Comparison of ENCODE assay signal across 8 cellular contexts in the genomic region with DNA sequence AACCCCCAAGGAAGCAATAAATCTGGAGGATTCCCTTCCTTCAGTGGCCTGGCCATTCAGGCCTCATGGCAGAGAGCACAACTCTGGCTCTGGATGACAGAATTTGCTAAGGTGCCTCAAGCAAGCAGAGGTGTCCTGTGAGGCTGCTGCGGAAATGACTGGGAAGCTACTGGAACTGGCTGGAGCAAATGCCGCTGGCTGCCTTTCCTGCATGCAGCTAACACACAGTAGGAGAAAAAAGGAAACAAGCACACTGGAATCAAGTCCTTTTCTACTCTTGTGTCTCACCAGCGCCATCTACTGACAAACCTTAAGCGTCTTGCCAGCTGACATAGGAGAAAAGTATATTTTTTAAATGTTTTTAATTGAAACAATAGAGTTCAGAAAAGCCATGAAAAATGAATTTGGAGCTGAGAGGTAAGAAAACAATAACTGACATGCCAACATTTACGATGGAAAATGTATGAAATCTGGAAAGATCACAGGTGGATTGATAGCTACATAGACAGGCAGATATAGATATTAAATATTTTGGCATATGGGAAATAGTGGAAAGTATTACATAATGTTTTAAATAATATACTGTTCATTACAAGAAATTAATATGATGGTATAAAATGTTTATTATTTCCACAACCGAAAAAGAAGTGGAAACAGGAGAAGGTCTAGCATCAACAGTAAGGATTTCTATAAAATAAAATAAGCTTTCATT.
DNase-seq lines count a peak whose midpoint lies in the region; ATAC-seq, FAIRE-seq and TF ChIP-seq lines count a peak whose summit lies in the region.

No MANE protein-coding gene starts in this region.

- ATAC-seq in GM19452 (IDR thresholded peaks at IDR 0.05; ENCODE audit: unreplicated experiment) (peak; percentile 74), K562 (no peak; the same call in 2 of the 3 replicates), upper lobe of right lung (peak; percentile 65)

- H3K36me3 ChIP-seq in K562 (ENCODE audit: control insufficient read depth, insufficient read depth, low read length) (no peaks in the 10 kb centered on the region), kidney epithelial cell (ENCODE audit: control insufficient read depth, insufficient read depth, low read length) (no peaks in the 10 kb centered on the region), upper lobe of right lung (no peaks in the 10 kb centered on the region)

- CTCF ChIA-PET in K562 (lab: Yijun Ruan, JAX; ENCODE audit: low intra/inter-chr PET ratio), result interaction anchor here (0.7 kb wide), 1 partner anchor 1363 kb away, joined by 3 read pairs; no protein-coding TSS in a partner anchor

- FAIRE-seq in K562 (lab: Jason Lieb, UNC), result peak; percentile 35

- H3K27ac ChIP-seq in K562 (ENCODE audit: extremely low read depth, low read depth, low read length), result no peak overlapping the region
- H3K27ac ChIP-seq in upper lobe of right lung, result no peak overlapping the region

- 2% methylated on average over 6 of the region's 6 CpGs for WGBS in K562 (ENCODE audit: insufficient coverage, low coverage, missing lambda C conversion rate)

- H3K4me1 ChIP-seq in K562 (replicated peaks in 1 of 2; ENCODE audit: control insufficient read depth in 2 of 2, insufficient read depth in 2 of 2, low read length in 2 of 2) (no peaks in the 10 kb centered on the region), upper lobe of right lung (no peaks in the 10 kb centered on the region)

- H4K20me1 ChIP-seq in K562 (replicated peaks; ENCODE audit: control insufficient read depth, insufficient read depth, low read length), result no peaks in the 10 kb centered on the region

- H2AFZ ChIP-seq in K562 (ENCODE audit: low read depth, low read length), result no peak overlapping the region

- TF ChIP-seq RAD21 in K562 (CRISPR knock-in tag; conservative IDR thresholded peaks at IDR 0.05 in 1 of 2, IDR thresholded peaks at IDR 0.05 in 1 of 2), result peak; percentile 55 to 80

- no TSS peak for BruUV-seq in K562 (replicated peaks; lab: Mats Ljungman, UMichigan)

- H3K9me1 ChIP-seq in K562 (ENCODE audit: control insufficient read depth, insufficient read depth, low read length), result no peaks in the 10 kb centered on the region

- TF ChIP-seq EP300 in K562 (IDR thresholded peaks at IDR 0.05; ENCODE audit: low read length), result no peak

- in situ Hi-C loops in K562 (cut with MboI), result no loop called here

- intact Hi-C loops in K562 (cut with micrococcal nuclease), result loop anchor here (5.0 kb wide), 2 partner anchors 254 to 919 kb away; no protein-coding TSS in a partner anchor
- intact Hi-C loops in upper lobe of right lung (cut with DNase I), result no loop called here

- H3K27me3 ChIP-seq in K562 (ENCODE audit: control insufficient read depth in 2 of 2, insufficient read depth in 2 of 2, low read length in 2 of 2), result no peaks in the 10 kb centered on the region
- H3K27me3 ChIP-seq in kidney epithelial cell (ENCODE audit: control insufficient read depth, insufficient read depth, low read length), result no peaks in the 10 kb centered on the region
- no peaks in the 10 kb centered on the region for H3K27me3 ChIP-seq in upper lobe of right lung

- POLR2A ChIA-PET in K562 (lab: Yijun Ruan, JAX), result no interaction called here

- no peak overlapping the region for H3K4me3 ChIP-seq in K562
- no peak overlapping the region for H3K4me3 ChIP-seq in kidney epithelial cell (ENCODE audit: low read depth, low read length)
- H3K4me3 ChIP-seq in upper lobe of right lung, result no peak overlapping the region

- no peak overlapping the region for H3K4me2 ChIP-seq in K562 (ENCODE audit: insufficient read depth, low read length)

- no peak for TF ChIP-seq POLR2A in K562 (conservative IDR thresholded peaks at IDR 0.05)

- H3K79me2 ChIP-seq in K562 (ENCODE audit: control insufficient read depth, insufficient read depth, low read length), result no peaks in the 10 kb centered on the region

- peak; percentile 37 to 74 (median 54); a peak in 5 of 6 replicates for TF ChIP-seq CTCF in K562 (IDR thresholded peaks at IDR 0.05 in 2 of 3, conservative IDR thresholded peaks at IDR 0.05 in 1 of 3; ENCODE audit: insufficient read depth in 2 of 3, low read depth in 1 of 3, low read length in 3 of 3)
- peak; percentile 86 for TF ChIP-seq CTCF in kidney epithelial cell (IDR thresholded peaks at IDR 0.05; ENCODE audit: insufficient read depth, low read length, poor library complexity, severe bottlenecking)
- peak; percentile 60 for TF ChIP-seq CTCF in upper lobe of right lung (IDR thresholded peaks at IDR 0.05)

- no peaks in the 10 kb centered on the region for H3K9me3 ChIP-seq in K562 (replicated peaks; ENCODE audit: control insufficient read depth, insufficient read depth, low read depth, low read length)
- H3K9me3 ChIP-seq in upper lobe of right lung, result no peaks in the 10 kb centered on the region

- peak; percentile 69 for DNase-seq in DMS153 treated with DMSO at 0.1 percent for 48 hours (lab: John Stamatoyannopoulos, UW; ENCODE audit: unreplicated experiment)
- DNase-seq in HT1080 (ENCODE audit: low read depth), result peak; percentile 73
- DNase-seq in NCI-H748 (lab: John Stamatoyannopoulos, UW; ENCODE audit: unreplicated experiment), result peak; percentile 92
- peak in 3 of 4 experiments; percentile 19 to 77 (median 21) for DNase-seq in K562 (ENCODE audit: extremely low read depth in 1 of 4, low spot score in 3 of 4)
- DNase-seq in kidney epithelial cell (ENCODE audit: low read depth), result peak; percentile 34
- DNase-seq in upper lobe of right lung, result peak; percentile 52
- DNase-seq in 8988T, result no peak

- no peak overlapping the region for H3K9ac ChIP-seq in K562 (ENCODE audit: insufficient read depth in 1 of 2, low read depth in 2 of 2, low read length in 2 of 2)

TF ChIP-seq in K562, 482 proteins besides CTCF, POLR2A, EP300 and RAD21:
- TF ChIP-seq SMC3 (conservative IDR thresholded peaks at IDR 0.05; ENCODE audit: insufficient read depth, low read depth, low read length) (0 out of 2 replicates have a peak, but pooled peaks have one; percentile 20), ZNF143 (CRISPR knock-in tag; IDR thresholded peaks at IDR 0.05) (no peak), ZKSCAN1 (IDR thresholded peaks at IDR 0.05; ENCODE audit: low read depth, low read length) (0 out of 2 replicates have a peak, but pooled peaks have one; percentile 23), DEAF1 (CRISPR knock-in tag; IDR thresholded peaks at IDR 0.05) (peak; percentile 38), CBX5 (IDR thresholded peaks at IDR 0.05; ENCODE audit: borderline replicate concordance, low read depth) (0 out of 2 replicates have a peak, but pooled peaks have one; percentile 32)
